9 cellular contexts compared by ENCODE assay signal in genomic region chr20:32456869-32457421, GRCh38.
A peak's percentile ranks its signal among the peaks of the same experiment; 100 is the strongest.
DNase-seq lines count a peak whose midpoint lies in the region; ATAC-seq and TF ChIP-seq lines count a peak whose summit lies in the region.
"Had no signal": no experiment of that assay in that cellular context is flagged by ENCODE, and none has a peak within 500 bp of the region (broad histone marks: within the 10 kb centered on the region; RNA-seq: fewer than 3 reads in every experiment).

No MANE protein-coding gene starts in this region.

- CTCF ChIA-PET in OCI-LY7 (lab: Charles Lee; ENCODE audit: unreplicated experiment), result interaction anchor here (0.5 to 1.0 kb wide), 4 partner anchors 11 to 87 kb away, joined by 3 to 15 read pairs (median 6); no protein-coding TSS in a partner anchor

- no peaks in the 10 kb centered on the region for H3K36me3 Mint-ChIP-seq in natural killer cell

- H4K20me1 ChIP-seq in OCI-LY7 (ENCODE audit: insufficient read depth, low read length), result no peaks in the 10 kb centered on the region

- peaks cover 5% of the 10 kb centered on the region for H3K4me1 ChIP-seq in OCI-LY7 (ENCODE audit: insufficient read depth, low read length, poor library complexity, severe bottlenecking)

- no peaks in the 10 kb centered on the region for H3K36me3 ChIP-seq in OCI-LY7 (ENCODE audit: insufficient read depth, low read length)

- peak; percentile 48 for ATAC-seq in GM18502 (IDR thresholded peaks at IDR 0.05; ENCODE audit: poor library complexity, unreplicated experiment)
- ATAC-seq in natural killer cell, result peak in 2 of 3 donors; percentile 18 to 53
- no peak for ATAC-seq in HG03097 (IDR thresholded peaks at IDR 0.05; ENCODE audit: low FRiP score, unreplicated experiment)
- ATAC-seq in GM21360 (IDR thresholded peaks at IDR 0.05; ENCODE audit: unreplicated experiment), result no peak

- H3K4me2 ChIP-seq in OCI-LY7 (ENCODE audit: low read length), result peak overlapping the region; percentile 54; the same call in 1 of the 2 replicates

- no TSS peak for BruUV-seq in OCI-LY7 (replicated peaks; lab: Mats Ljungman, UMichigan)

- POLR2A ChIA-PET in OCI-LY7 (lab: Charles Lee), result no interaction called here

- no peaks in the 10 kb centered on the region for H3K9me3 ChIP-seq in OCI-LY7 (ENCODE audit: low read length)

- intact Hi-C loops in OCI-LY7 (cut with micrococcal nuclease; ENCODE audit: unreplicated experiment), result loop anchor here (2.0 to 10.0 kb wide), 3 partner anchors 120 to 632 kb away; no protein-coding TSS in a partner anchor
- intact Hi-C loops in natural killer cell (cut with micrococcal nuclease), result no loop called here

- H3K4me1 Mint-ChIP-seq in natural killer cell, result peaks cover 18 to 34% of the 10 kb centered on the region in 2 donors

- peak overlapping the region; percentile 64; the same call in 1 of the 2 replicates for H2AFZ ChIP-seq in OCI-LY7 (ENCODE audit: low read length)

- H3K9me2 ChIP-seq in OCI-LY7 (ENCODE audit: insufficient read depth, low read length), result no peaks in the 10 kb centered on the region

- no peak overlapping the region for H3K4me3 Mint-ChIP-seq in natural killer cell

- H3K27me3 Mint-ChIP-seq in natural killer cell (ENCODE audit: low read depth in 2 of 2), result no peaks in the 10 kb centered on the region

- H3K27ac Mint-ChIP-seq in natural killer cell, result no peak overlapping the region

- peak; percentile 96 for TF ChIP-seq CTCF in 22Rv1 (IDR thresholded peaks at IDR 0.05)
- peak; percentile 86 for TF ChIP-seq CTCF in OCI-LY7 (conservative IDR thresholded peaks at IDR 0.05; ENCODE audit: low read length)
- TF ChIP-seq CTCF in epithelial cell of esophagus (IDR thresholded peaks at IDR 0.05; ENCODE audit: insufficient read depth, low read depth, low read length, missing control alignments), result peak; percentile 44
- TF ChIP-seq CTCF in natural killer cell (IDR thresholded peaks at IDR 0.05), result peak; percentile 16

- H3K4me3 ChIP-seq in OCI-LY7 (ENCODE audit: low read depth, low read length, poor library complexity, severe bottlenecking) (peak overlapping the region; percentile 24), epithelial cell of esophagus (ENCODE audit: low read length) (peak overlapping the region; percentile 30)

- DNase-seq in OCI-LY7 (ENCODE audit: low spot score) (peak; percentile 66), epithelial cell of esophagus (ENCODE audit: low read depth) (no peak), natural killer cell (no peak), SIG-M5 treated with dmso at 0.1 percent for 504 hours (lab: John Stamatoyannopoulos, UW; ENCODE audit: unreplicated experiment) (no peak)

- H3K27ac ChIP-seq in 22Rv1 (no peak overlapping the region), OCI-LY7 (ENCODE audit: low read depth, low read length, poor library complexity, severe bottlenecking) (no peak overlapping the region)
- H3K27ac ChIP-seq: epithelial cell of prostate had no signal

- H3K79me2 ChIP-seq in OCI-LY7 (ENCODE audit: insufficient read depth, low read depth, low read length), result no peaks in the 10 kb centered on the region

- H3K9me3 Mint-ChIP-seq in natural killer cell, result no peaks in the 10 kb centered on the region

Comparison
In these comparisons a context has a peak if more than half of its experiments do, and no peak if none do; other contexts are left out.
1. CTCF ChIP-seq: peak in every context shown above with its lines; median percentile 96 in 22Rv1; 86 in OCI-LY7; 44 in epithelial cell of esophagus; 16 in natural killer cell.
2. ATAC-seq: peak in GM18502 (single experiment) and natural killer cell (2 of 3); none in HG03097 (single experiment) and GM21360 (single experiment).